Comparison of ENCODE assay signal across 19 cellular contexts in genomic region chr16:24826817-24827566, GRCh38. TPM values are rescaled to one million over a fixed set of nuclear protein-coding genes. Genes with fewer than 3 reads are reported as not detected.
A peak's percentile ranks its signal among the peaks of the same experiment; 100 is the strongest.
DNase-seq lines count a peak whose midpoint lies in the region; ATAC-seq and TF ChIP-seq lines count a peak whose summit lies in the region.
"Had no signal": no experiment of that assay in that cellular context is flagged by ENCODE, and none has a peak within 500 bp of the region (broad histone marks: within the 10 kb centered on the region; RNA-seq: fewer than 3 reads in every experiment).

No MANE protein-coding gene starts in this region.

- no peaks in the 10 kb centered on the region for H3K9me3 Mint-ChIP-seq in activated naive CD8-positive, alpha-beta T cell treated with anti-CD3 and anti-CD28 coated beads, Interleukin-2, amount 50 U/mL, for 24 hours
- no peaks in the 10 kb centered on the region for H3K9me3 Mint-ChIP-seq in activated naive CD8-positive, alpha-beta T cell treated with anti-CD3 and anti-CD28 coated beads for 36 hours
- H3K9me3 Mint-ChIP-seq in WTC11 (no peaks in the 10 kb centered on the region), endothelial cell (ENCODE audit: unreplicated experiment) (no peaks in the 10 kb centered on the region), T-cell (no peaks in the 10 kb centered on the region)

- H3K4me1 Mint-ChIP-seq in activated naive CD8-positive, alpha-beta T cell treated with anti-CD3 and anti-CD28 coated beads, Interleukin-2, amount 50 U/mL, for 24 hours: no peaks in the 10 kb centered on the region
- H3K4me1 Mint-ChIP-seq in activated naive CD8-positive, alpha-beta T cell treated with anti-CD3 and anti-CD28 coated beads for 36 hours: no peaks in the 10 kb centered on the region
- H3K4me1 Mint-ChIP-seq in WTC11 (no peaks in the 10 kb centered on the region), endothelial cell (ENCODE audit: unreplicated experiment) (no peaks in the 10 kb centered on the region), T-cell (no peaks in the 10 kb centered on the region)

- H3K27me3 Mint-ChIP-seq in activated naive CD8-positive, alpha-beta T cell treated with anti-CD3 and anti-CD28 coated beads, Interleukin-2, amount 50 U/mL, for 24 hours: no peaks in the 10 kb centered on the region
- H3K27me3 Mint-ChIP-seq in activated naive CD8-positive, alpha-beta T cell treated with anti-CD3 and anti-CD28 coated beads for 36 hours: no peaks in the 10 kb centered on the region
- no peaks in the 10 kb centered on the region for H3K27me3 Mint-ChIP-seq in WTC11 (ENCODE audit: low read depth)
- peaks cover 2% of the 10 kb centered on the region for H3K27me3 Mint-ChIP-seq in endothelial cell (ENCODE audit: unreplicated experiment)
- no peaks in the 10 kb centered on the region for H3K27me3 Mint-ChIP-seq in T-cell

- no peak overlapping the region for H3K4me3 Mint-ChIP-seq in activated naive CD8-positive, alpha-beta T cell treated with anti-CD3 and anti-CD28 coated beads, Interleukin-2, amount 50 U/mL, for 24 hours
- no peak overlapping the region for H3K4me3 Mint-ChIP-seq in activated naive CD8-positive, alpha-beta T cell treated with anti-CD3 and anti-CD28 coated beads for 36 hours
- H3K4me3 Mint-ChIP-seq in WTC11 (no peak overlapping the region), endothelial cell (ENCODE audit: unreplicated experiment) (peak overlapping the region; percentile 27), T-cell (no peak overlapping the region)

- POLR2A ChIA-PET in WTC11 (lab: Charles Lee): no interaction called here
- POLR2A ChIA-PET in T-cell (lab: Charles Lee): interaction anchor here in 1 of 2 donors (0.6 kb wide), 1 partner anchor 14 kb away, joined by 3 read pairs; no protein-coding TSS in a partner anchor

- ATAC-seq in activated naive CD8-positive, alpha-beta T cell treated with anti-CD3 and anti-CD28 coated beads, Interleukin-2, amount 50 U/mL, for 24 hours: no peak
- ATAC-seq in WTC11: no peak
- ATAC-seq in T-cell (replicated peaks in 1 of 4): no peak
- ATAC-seq in GM21737 (IDR thresholded peaks at IDR 0.05; ENCODE audit: unreplicated experiment): no peak

- CTCF ChIA-PET in WTC11 (lab: Charles Lee): no interaction called here
- CTCF ChIA-PET in T-cell (lab: Charles Lee): no interaction called here

- no peak for DNase-seq in activated naive CD8-positive, alpha-beta T cell treated with anti-CD3 and anti-CD28 coated beads, Interleukin-2, amount 50 U/mL, for 24 hours
- DNase-seq in activated naive CD8-positive, alpha-beta T cell treated with anti-CD3 and anti-CD28 coated beads for 36 hours: no peak
- DNase-seq in WTC11 (ENCODE audit: low spot score): no peak
- no peak for DNase-seq in endothelial cell (ENCODE audit: low spot score)
- DNase-seq in T-cell: no peak
- DNase-seq in NCI-H1930 (lab: John Stamatoyannopoulos, UW): no peak
- DNase-seq: BE2C, EL, GF-D8, KBM-7, NCI-H1092, NCI-H1436 treated with DMSO at 0.1 percent for 48 hours, NCI-H2227 treated with DMSO at 0.1 percent for 48 hours, NCI-H510A, NCI-H748 treated with DMSO at 0.1 percent for 48 hours, SIG-M5, SK-N-SH had no signal

- TF ChIP-seq CTCF in WTC11 (IDR thresholded peaks at IDR 0.05) (no peak), endothelial cell (IDR thresholded peaks at IDR 0.05; ENCODE audit: unreplicated experiment) (no peak)

- H3K36me3 Mint-ChIP-seq in activated naive CD8-positive, alpha-beta T cell treated with anti-CD3 and anti-CD28 coated beads, Interleukin-2, amount 50 U/mL, for 24 hours (ENCODE audit: low read depth): peaks cover 30% of the 10 kb centered on the region
- H3K36me3 Mint-ChIP-seq in activated naive CD8-positive, alpha-beta T cell treated with anti-CD3 and anti-CD28 coated beads for 36 hours: peaks cover 19% of the 10 kb centered on the region
- H3K36me3 Mint-ChIP-seq in WTC11 (peaks cover 44% of the 10 kb centered on the region), endothelial cell (ENCODE audit: low read depth, unreplicated experiment) (peaks cover 17% of the 10 kb centered on the region), T-cell (peaks cover 45% of the 10 kb centered on the region)

- H3K27ac Mint-ChIP-seq in activated naive CD8-positive, alpha-beta T cell treated with anti-CD3 and anti-CD28 coated beads, Interleukin-2, amount 50 U/mL, for 24 hours: peak overlapping the region; percentile 17
- no peak overlapping the region for H3K27ac Mint-ChIP-seq in activated naive CD8-positive, alpha-beta T cell treated with anti-CD3 and anti-CD28 coated beads for 36 hours
- H3K27ac Mint-ChIP-seq in WTC11 (peak overlapping the region; percentile 37), endothelial cell (ENCODE audit: unreplicated experiment) (no peak overlapping the region), T-cell (no peak overlapping the region)

TF ChIP-seq in WTC11, 78 proteins besides CTCF, POLR2A, EP300 and RAD21:
- 0 out of 2 replicates have a peak, but pooled peaks have one; percentile 54 for TF ChIP-seq AR (CRISPR knock-in tag; IDR thresholded peaks at IDR 0.05)
- peak; percentile 85 for TF ChIP-seq ZNF121 (CRISPR knock-in tag; IDR thresholded peaks at IDR 0.05)
- TF ChIP-seq TEAD1 (CRISPR knock-in tag; IDR thresholded peaks at IDR 0.05): no peak
- no peak for TF ChIP-seq PREB (CRISPR knock-in tag; IDR thresholded peaks at IDR 0.05; ENCODE audit: borderline replicate concordance)
- no peak for TF ChIP-seq TP53 (CRISPR knock-in tag; IDR thresholded peaks at IDR 0.05)
- TF ChIP-seq MLX (CRISPR knock-in tag; IDR thresholded peaks at IDR 0.05): no peak
- no peak for TF ChIP-seq ZNF317 (CRISPR knock-in tag; IDR thresholded peaks at IDR 0.05; ENCODE audit: borderline replicate concordance, low read depth)

RNA-seq across cellular contexts. Expression of gene SLC5A11, which starts 18.8 kb away (rescaled TPM):
- total RNA-seq in activated naive CD8-positive, alpha-beta T cell treated with anti-CD3 and anti-CD28 coated beads for 36 hours: under 1 TPM in 1 of 2 experiments, not detected in 1; 0.10 TPM
- total RNA-seq in WTC11 (2021): 0.11 to 0.23 TPM in 2 of 3 replicates, not detected in the other
- total RNA-seq in endothelial cell (ENCODE audit: unreplicated experiment): not detected
- total RNA-seq in T-cell: 1 to 10 TPM in 1 of 5 donors, under 1 TPM in 3, not detected in 1; 0.36 to 4.2 (median 0.62) TPM
- total RNA-seq: A673 had no signal

Comparison
In these comparisons a context has a peak if more than half of its experiments do, and no peak if none do; other contexts are left out.
1. H3K27ac Mint-ChIP-seq: peak in activated naive CD8-positive, alpha-beta T cell treated with anti-CD3 and anti-CD28 coated beads, Interleukin-2, amount 50 U/mL, for 24 hours (single experiment) and WTC11 (single experiment); none in activated naive CD8-positive, alpha-beta T cell treated with anti-CD3 and anti-CD28 coated beads for 36 hours (single experiment), endothelial cell (single experiment) and T-cell (0 of 2).